In the genomic region with DNA sequence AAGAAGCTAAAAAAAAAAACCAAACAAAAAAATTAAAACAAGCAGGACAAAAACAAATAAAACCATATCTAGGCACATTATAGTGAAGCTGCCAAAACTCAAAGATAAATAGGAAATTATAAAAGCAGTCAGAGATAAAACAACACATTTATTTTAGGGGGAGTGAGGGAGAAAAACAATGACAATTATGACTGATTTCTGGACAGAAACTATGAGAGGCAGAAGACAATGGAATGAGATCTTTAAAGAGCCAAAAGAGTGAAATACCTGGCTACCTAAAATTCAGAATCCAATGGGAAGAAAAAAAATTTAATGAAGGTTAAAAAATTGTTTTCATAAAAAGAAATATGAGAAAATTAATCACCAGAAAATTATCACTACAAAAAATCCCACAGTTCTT, we compare ENCODE assay signal across 9 cellular contexts. TPM values are rescaled to one million over a fixed set of nuclear protein-coding genes. Genes with fewer than 3 reads are reported as not detected.
"Had no signal": no experiment of that assay in that cellular context is flagged by ENCODE, and none has a peak within 500 bp of the region (broad histone marks: within the 10 kb centered on the region; RNA-seq: fewer than 3 reads in every experiment).

No MANE protein-coding gene starts in this region.

- DNase-seq: H9, HCEC 1CT, KG1 had no signal

- H3K4me1 Mint-ChIP-seq: GM23338, H9, IgD-negative memory B cell had no signal

- H3K27ac Mint-ChIP-seq: GM23338, H9, IgD-negative memory B cell had no signal

- ATAC-seq: GM23338 had no signal

- H2AFZ ChIP-seq: GM23338 had no signal

- H3K4me2 ChIP-seq: GM23338 had no signal

- H3K36me3 Mint-ChIP-seq: IgD-negative memory B cell had no signal

- H3K4me3 ChIP-seq: GM23338 had no signal

- FAIRE-seq: H1, H54, HTR-8/SVneo had no signal

- H3K4me3 Mint-ChIP-seq: GM23338, H9, IgD-negative memory B cell had no signal

RNA-seq across cellular contexts. Expression of gene C4orf50, which starts 33.4 kb away (rescaled TPM):
- total RNA-seq: HT-29 had no signal
- polyA plus RNA-seq: IgD-negative memory B cell had no signal
